Comparison of ENCODE assay signal across 2 cellular contexts in the genomic region with DNA sequence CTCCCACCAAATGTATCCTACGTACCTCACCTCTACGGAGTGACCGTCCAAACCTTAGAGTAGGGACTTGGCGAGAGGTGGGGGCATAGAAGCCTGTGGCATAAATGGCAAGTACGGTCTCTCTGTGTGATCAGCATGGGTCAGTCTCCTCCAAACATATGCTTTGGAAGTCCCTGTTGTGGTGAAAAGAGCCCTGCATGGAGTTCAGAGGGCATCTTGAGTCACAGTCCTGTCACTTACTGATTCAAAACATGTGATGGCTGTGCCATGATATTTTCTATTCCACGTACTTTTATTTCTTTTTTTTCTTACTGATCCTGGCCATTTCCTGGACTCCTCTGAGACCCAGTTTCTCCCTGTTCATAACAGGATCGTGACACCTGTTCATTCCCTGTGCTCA.
TF ChIP-seq lines count a peak whose summit lies in the region.

No MANE protein-coding gene starts in this region.

TF ChIP-seq in HepG2, 621 proteins besides CTCF, POLR2A, EP300 and RAD21:
- TF ChIP-seq ZNF569 (CRISPR knock-in tag; IDR thresholded peaks at IDR 0.05; ENCODE audit: borderline replicate concordance) (no peak), ZNF772 (CRISPR knock-in tag; IDR thresholded peaks at IDR 0.05) (no peak), CERS6 (CRISPR knock-in tag; IDR thresholded peaks at IDR 0.05) (no peak), MXD3 (CRISPR knock-in tag; IDR thresholded peaks at IDR 0.05) (no peak), ZNF503 (CRISPR knock-in tag; IDR thresholded peaks at IDR 0.05) (no peak), PHF5A (CRISPR knock-in tag; IDR thresholded peaks at IDR 0.05; ENCODE audit: low read depth, unreplicated experiment) (no peak), ZNF337 (CRISPR knock-in tag; IDR thresholded peaks at IDR 0.05; ENCODE audit: borderline replicate concordance, low read depth) (no peak)

TF ChIP-seq in K562, 482 proteins besides CTCF, POLR2A, EP300 and RAD21:
- TF ChIP-seq, protein P1, sequence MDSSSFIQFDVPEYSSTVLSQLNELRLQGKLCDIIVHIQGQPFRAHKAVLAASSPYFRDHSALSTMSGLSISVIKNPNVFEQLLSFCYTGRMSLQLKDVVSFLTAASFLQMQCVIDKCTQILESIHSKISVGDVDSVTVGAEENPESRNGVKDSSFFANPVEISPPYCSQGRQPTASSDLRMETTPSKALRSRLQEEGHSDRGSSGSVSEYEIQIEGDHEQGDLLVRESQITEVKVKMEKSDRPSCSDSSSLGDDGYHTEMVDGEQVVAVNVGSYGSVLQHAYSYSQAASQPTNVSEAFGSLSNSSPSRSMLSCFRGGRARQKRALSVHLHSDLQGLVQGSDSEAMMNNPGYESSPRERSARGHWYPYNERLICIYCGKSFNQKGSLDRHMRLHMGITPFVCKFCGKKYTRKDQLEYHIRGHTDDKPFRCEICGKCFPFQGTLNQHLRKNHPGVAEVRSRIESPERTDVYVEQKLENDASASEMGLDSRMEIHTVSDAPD (CRISPR knock-in tag; IDR thresholded peaks at IDR 0.05): no peak
- TF ChIP-seq ZNF253 (CRISPR knock-in tag; conservative IDR thresholded peaks at IDR 0.05) (no peak), LEF1 (IDR thresholded peaks at IDR 0.05) (no peak)
TF ChIP-seq in K562: peak in this region for 0.
